Comparison of ENCODE assay signal across 7 cellular contexts in genomic region chr13:49995535-49996165, GRCh38. TPM values are rescaled to one million over a fixed set of nuclear protein-coding genes. Genes with fewer than 3 reads are reported as not detected.
DNase-seq lines count a peak whose midpoint lies in the region; ATAC-seq and TF ChIP-seq lines count a peak whose summit lies in the region.

No MANE protein-coding gene starts in this region.

- peaks cover 13% of the 10 kb centered on the region for H3K36me3 Mint-ChIP-seq in endothelial cell (ENCODE audit: low read depth, unreplicated experiment)

- H3K27me3 ChIP-seq in ovary: no peaks in the 10 kb centered on the region

- no peak for TF ChIP-seq POLR2A in ovary (IDR thresholded peaks at IDR 0.05)

- H3K27ac ChIP-seq in RWPE1 (peak overlapping the region; percentile 98), ovary (peak overlapping the region; percentile 91 to 98)

- no peak for TF ChIP-seq EP300 in ovary (IDR thresholded peaks at IDR 0.05)

- no peak for TF ChIP-seq CTCF in RWPE1 (conservative IDR thresholded peaks at IDR 0.05; ENCODE audit: low read depth)
- TF ChIP-seq CTCF in endothelial cell (IDR thresholded peaks at IDR 0.05; ENCODE audit: unreplicated experiment): no peak
- no peak for TF ChIP-seq CTCF in ovary (IDR thresholded peaks at IDR 0.05)

- CTCF ChIA-PET in RWPE1 (lab: Yijun Ruan, JAX): no interaction called here

- peaks cover 18% of the 10 kb centered on the region for H3K4me1 Mint-ChIP-seq in endothelial cell (ENCODE audit: unreplicated experiment)

- ATAC-seq in GM18868 (IDR thresholded peaks at IDR 0.05; ENCODE audit: unreplicated experiment): peak; percentile 29
- no peak for ATAC-seq in HG03442 (IDR thresholded peaks at IDR 0.05; ENCODE audit: unreplicated experiment)

- no peaks in the 10 kb centered on the region for H3K9me3 Mint-ChIP-seq in endothelial cell (ENCODE audit: unreplicated experiment)

- H3K4me1 ChIP-seq in ovary (ENCODE audit: insufficient read depth): peaks cover 3% of the 10 kb centered on the region

- H3K4me3 Mint-ChIP-seq in endothelial cell (ENCODE audit: unreplicated experiment): peak overlapping the region; percentile 91

- H3K36me3 ChIP-seq in ovary: no peaks in the 10 kb centered on the region

- H3K27me3 Mint-ChIP-seq in endothelial cell (ENCODE audit: unreplicated experiment): peaks cover 5% of the 10 kb centered on the region

- 20 to 28% (median 22%) methylated on average over 15 of the region's 15 CpGs for WGBS in ovary, 3 donors

- peak overlapping the region; percentile 82 for H3K27ac Mint-ChIP-seq in endothelial cell (ENCODE audit: unreplicated experiment)

- H3K4me3 ChIP-seq in ovary: peak overlapping the region; percentile 90

- POLR2A ChIA-PET in RWPE1 (lab: Yijun Ruan, JAX; ENCODE audit: low non-redundant PET): no interaction called here

- DNase-seq in RWPE1 (ENCODE audit: low spot score): no peak
- no peak for DNase-seq in endothelial cell (ENCODE audit: low spot score)
- DNase-seq in ovary: no peak
- DNase-seq in NCI-H187 treated with DMSO at 0.1 percent for 48 hours (lab: John Stamatoyannopoulos, UW): no peak
- no peak for DNase-seq in NCI-H1105 (lab: John Stamatoyannopoulos, UW)

- no peaks in the 10 kb centered on the region for H3K9me3 ChIP-seq in ovary

- intact Hi-C loops in ovary (cut with DNase I): loop anchor here in 3 of 4 donors (2.0 to 10.0 kb wide), 5 partner anchors 61 to 132 kb away; partner anchors contain the start of gene SPRYD7 (in 1 of the 3)

RNA-seq across cellular contexts. Expression of gene TRIM13, which starts 1.2 kb away (rescaled TPM):
- 34.9 TPM for total RNA-seq in endothelial cell (ENCODE audit: unreplicated experiment)
- 10 to 100 TPM; 14.5 to 27.9 (median 25.5) TPM for total RNA-seq in ovary
- 10 to 100 TPM; 20.1 to 23.6 TPM for polyA plus RNA-seq in ovary

RNA-seq across cellular contexts. Expression of gene KCNRG, which starts 19.6 kb away (rescaled TPM):
- total RNA-seq in endothelial cell (ENCODE audit: unreplicated experiment) (0.69 TPM), ovary (1 to 10 TPM in 4 of 7 donors, under 1 TPM in 3; 0.23 to 7.9 (median 1.1) TPM)
- under 1 TPM; 0.42 to 0.46 TPM for polyA plus RNA-seq in ovary

RNA-seq across cellular contexts. Expression of gene SPRYD7, which starts 59.5 kb away (rescaled TPM):
- total RNA-seq in endothelial cell (ENCODE audit: unreplicated experiment) (4.6 TPM), ovary (1 to 10 TPM; 3.7 to 7.4 (median 6.8) TPM)
- polyA plus RNA-seq in ovary: 10 to 100 TPM in 1 of 2 donors, 1 to 10 TPM in 1; 5.4 to 11.6 TPM
